13 cellular contexts compared by ENCODE assay signal in genomic region chr18:11994346-11994707, GRCh38. TPM values are rescaled to one million over a fixed set of nuclear protein-coding genes. Genes with fewer than 3 reads are reported as not detected.
DNase-seq lines count a peak whose midpoint lies in the region; TF ChIP-seq lines count a peak whose summit lies in the region.
"Had no signal": no experiment of that assay in that cellular context is flagged by ENCODE, and none has a peak within 500 bp of the region (broad histone marks: within the 10 kb centered on the region; RNA-seq: fewer than 3 reads in every experiment).

No MANE protein-coding gene starts in this region.

- DNase-seq in AG08396 (ENCODE audit: low spot score): peak; percentile 64
- peak; percentile 49 for DNase-seq in LHCN-M2 (ENCODE audit: low read depth)
- peak; percentile 30 to 92 for DNase-seq in fibroblast of lung (ENCODE audit: low read depth in 2 of 2)
- no peak for DNase-seq in nephron progenitor cell
- no peak for DNase-seq in SHP77 (lab: John Stamatoyannopoulos, UW)
- DNase-seq in DMS114 treated with DMSO at 0.1 percent for 48 hours (lab: John Stamatoyannopoulos, UW; ENCODE audit: unreplicated experiment): no peak
- no peak for DNase-seq in putamen (ENCODE audit: low spot score)
- no peak for DNase-seq in COR-L47 (lab: John Stamatoyannopoulos, UW)
- DNase-seq: activated effector memory CD4-positive, alpha-beta T cell treated with Interleukin-2 at 50 U/mL for 16 hours; CD8-positive, alpha-beta T cell; NCI-H146; stimulated activated naive CD8-positive, alpha-beta T cell treated with anti-CD3 and anti-CD28 coated beads, Interleukin-15, Interleukin-2, amounts not matched to agents 100 U/mL and 50 U/mL, for 24 hours had no signal

- no peak overlapping the region for H3K4me3 Mint-ChIP-seq in nephron progenitor cell
- H3K4me3 Mint-ChIP-seq: CD8-positive, alpha-beta T cell; T-helper 1 cell treated with Interleukin-12 subunit alpha and Interleukin-12 subunit beta and Interleukin-4 antibody, amounts not matched to agents 30 μg/mL and 1 μg/mL, for 36 hours had no signal

- H2AFZ ChIP-seq in fibroblast of lung (ENCODE audit: low read length): no peak overlapping the region

- no peaks in the 10 kb centered on the region for H3K9me3 Mint-ChIP-seq in nephron progenitor cell
- H3K9me3 Mint-ChIP-seq: CD8-positive, alpha-beta T cell; T-helper 1 cell treated with Interleukin-12 subunit alpha and Interleukin-12 subunit beta and Interleukin-4 antibody, amounts not matched to agents 30 μg/mL and 1 μg/mL, for 36 hours had no signal

- H3K27me3 ChIP-seq in fibroblast of lung (ENCODE audit: control insufficient read depth, insufficient read depth, low read length): no peaks in the 10 kb centered on the region

- peaks cover 4% of the 10 kb centered on the region for H3K4me1 ChIP-seq in fibroblast of lung (ENCODE audit: control insufficient read depth, extremely low read depth, insufficient read depth, low read length)

- no peaks in the 10 kb centered on the region for H3K27me3 Mint-ChIP-seq in nephron progenitor cell (ENCODE audit: low read depth, poor library complexity)

- peak overlapping the region; percentile 57 for H3K27ac Mint-ChIP-seq in nephron progenitor cell
- H3K27ac Mint-ChIP-seq: CD8-positive, alpha-beta T cell; T-helper 1 cell treated with Interleukin-12 subunit alpha and Interleukin-12 subunit beta and Interleukin-4 antibody, amounts not matched to agents 30 μg/mL and 1 μg/mL, for 36 hours had no signal

- H3K79me2 ChIP-seq in fibroblast of lung (ENCODE audit: control insufficient read depth, insufficient read depth, low read length): no peaks in the 10 kb centered on the region

- peaks cover 89% of the 10 kb centered on the region for H3K4me1 Mint-ChIP-seq in nephron progenitor cell

- peak overlapping the region; percentile 15 for H3K4me2 ChIP-seq in fibroblast of lung (ENCODE audit: extremely low read depth, insufficient read depth, low read length)

- H3K36me3 ChIP-seq in fibroblast of lung (ENCODE audit: control insufficient read depth, insufficient read depth, low read length): no peaks in the 10 kb centered on the region

- TF ChIP-seq CTCF in fibroblast of lung (conservative IDR thresholded peaks at IDR 0.05 in 1 of 2, IDR thresholded peaks at IDR 0.05 in 1 of 2; ENCODE audit: low read depth in 1 of 2, low read length in 2 of 2): no peak
- TF ChIP-seq CTCF in nephron progenitor cell (IDR thresholded peaks at IDR 0.05): no peak

- H3K27ac ChIP-seq in fibroblast of lung (ENCODE audit: insufficient read depth, low read length): no peak overlapping the region

- H3K36me3 Mint-ChIP-seq in nephron progenitor cell (ENCODE audit: low read depth): peaks cover 4% of the 10 kb centered on the region
- H3K36me3 Mint-ChIP-seq: CD8-positive, alpha-beta T cell had no signal

- no peaks in the 10 kb centered on the region for H3K9me3 ChIP-seq in fibroblast of lung (ENCODE audit: control insufficient read depth, insufficient read depth, low read depth, low read length)

- no peak overlapping the region for H3K4me3 ChIP-seq in fibroblast of lung (replicated peaks in 1 of 4; ENCODE audit: control extremely low read depth in 1 of 4, insufficient read depth in 1 of 4, low read depth in 3 of 4, low read length in 4 of 4)

- no peak overlapping the region for H3K9ac ChIP-seq in fibroblast of lung (ENCODE audit: insufficient read depth, low read length)

- no peaks in the 10 kb centered on the region for H4K20me1 ChIP-seq in fibroblast of lung (ENCODE audit: control insufficient read depth, extremely low read depth, insufficient read depth, low read length)

RNA-seq across cellular contexts. Expression of gene IMPA2, which starts 13.0 kb away (rescaled TPM):
- total RNA-seq in LHCN-M2 (2014; rRNA removed) (15.9 and 16.8 TPM in 2 replicates), fibroblast of lung (19.5 and 23.0 TPM in 2 replicates)
- polyA plus RNA-seq in LHCN-M2 (2012): 15.2 TPM
- polyA plus RNA-seq in fibroblast of lung: 3.8 and 4.4 TPM in 2 replicates
- 7.4 and 9.2 TPM in 2 replicates for polyA plus RNA-seq in fibroblast of lung (2012)
- polyA minus RNA-seq in fibroblast of lung (ENCODE audit: low replicate concordance): 4.5 and 9.3 TPM in 2 replicates

Comparison
In these comparisons a context has a peak if more than half of its experiments do, and no peak if none do; other contexts are left out.
1. DNase-seq: peak in AG08396 (single experiment), LHCN-M2 (single experiment) and fibroblast of lung (2 of 2); none in nephron progenitor cell (single experiment), SHP77 (0 of 2), DMS114 treated with DMSO at 0.1 percent for 48 hours (single experiment), putamen (single experiment) and COR-L47 (single experiment).